In the genomic region with DNA sequence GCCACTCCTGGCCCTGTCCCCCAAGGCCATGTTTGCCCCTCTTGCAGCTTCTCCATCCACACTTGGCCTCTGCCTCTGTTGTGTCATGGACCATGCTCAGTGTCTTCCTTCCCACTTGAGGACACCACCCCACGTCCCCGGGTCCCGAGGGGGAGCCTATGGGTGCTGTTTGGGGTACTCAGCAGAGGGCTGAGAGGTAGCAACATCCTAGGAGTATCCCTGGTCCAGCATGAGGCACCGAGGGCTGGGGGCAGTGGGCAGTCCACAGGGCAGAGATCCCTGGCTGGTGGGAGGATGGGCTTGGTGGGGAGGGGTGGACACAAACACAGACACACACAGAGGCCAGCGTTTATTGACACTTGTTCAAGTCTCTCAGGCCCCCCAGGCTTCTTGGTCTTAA, we compare ENCODE assay signal across 14 cellular contexts. TPM values are rescaled to one million over a fixed set of nuclear protein-coding genes. Genes with fewer than 3 reads are reported as not detected.
DNase-seq lines count a peak whose midpoint lies in the region; ATAC-seq and TF ChIP-seq lines count a peak whose summit lies in the region.
"Had no signal": no experiment of that assay in that cellular context is flagged by ENCODE, and none has a peak within 500 bp of the region (broad histone marks: within the 10 kb centered on the region; RNA-seq: fewer than 3 reads in every experiment).

No MANE protein-coding gene starts in this region.

- H3K27me3 ChIP-seq in IMR-90 (ENCODE audit: control insufficient read depth, insufficient read depth, low read length) (no peaks in the 10 kb centered on the region), esophagus (ENCODE audit: control insufficient read depth in 1 of 2, insufficient read depth in 2 of 2, low read length in 2 of 2) (no peaks in the 10 kb centered on the region), suprapubic skin (no peaks in the 10 kb centered on the region), colonic mucosa (no peaks in the 10 kb centered on the region)

- CTCF ChIA-PET in IMR-90 (lab: Yijun Ruan, JAX), result no interaction called here

- TF ChIP-seq EP300 in suprapubic skin (IDR thresholded peaks at IDR 0.05), result no peak

- H3K9ac ChIP-seq in IMR-90 (ENCODE audit: low read depth, low read length) (no peak overlapping the region), colonic mucosa (ENCODE audit: low read depth in 2 of 2, low read length in 2 of 2) (no peak overlapping the region)

- dilution Hi-C loops in IMR-90 (cut with HindIII; ENCODE audit: low sequenced_read_pairs, unreplicated experiment), result no loop called here

- H2BK15ac ChIP-seq in IMR-90 (ENCODE audit: low read depth, low read length), result no peak overlapping the region; the same call in 2 of the 3 replicates

- BruUV-seq in IMR-90 (replicated peaks; lab: Mats Ljungman, UMichigan), result no TSS peak

- H3K9me3 Mint-ChIP-seq in mesothelial cell of epicardium, result no peaks in the 10 kb centered on the region
- H3K9me3 Mint-ChIP-seq: stimulated activated naive CD8-positive, alpha-beta T cell treated with anti-CD3 and anti-CD28 coated beads, Interleukin-15, amount 100 ng/mL, for 72 hours had no signal

- POLR2A ChIA-PET in IMR-90 (lab: Charles Lee; ENCODE audit: unreplicated experiment), result interaction anchor here (0.6 kb wide), 1 partner anchor 950 kb away, joined by 10 read pairs; no protein-coding TSS in a partner anchor

- H3K4me1 ChIP-seq in IMR-90 (ENCODE audit: control insufficient read depth, insufficient read depth, low read length), result peaks cover 6% of the 10 kb centered on the region; the same call in 1 of the 2 replicates
- peaks cover 2 to 10% of the 10 kb centered on the region in 2 donors for H3K4me1 ChIP-seq in esophagus (ENCODE audit: control insufficient read depth in 2 of 2, insufficient read depth in 2 of 2, low read length in 1 of 2)
- H3K4me1 ChIP-seq in suprapubic skin, result peaks cover 40% of the 10 kb centered on the region
- no peaks in the 10 kb centered on the region for H3K4me1 ChIP-seq in colonic mucosa

- H3K4me1 Mint-ChIP-seq in mesothelial cell of epicardium, result no peaks in the 10 kb centered on the region
- H3K4me1 Mint-ChIP-seq: stimulated activated naive CD8-positive, alpha-beta T cell treated with anti-CD3 and anti-CD28 coated beads, Interleukin-15, amount 100 ng/mL, for 72 hours had no signal

- in situ Hi-C loops in IMR-90 (cut with MboI; ENCODE audit: low sequenced_read_pairs), result no loop called here

- DNase-seq in IMR-90 (no peak), mesothelial cell of epicardium (ENCODE audit: low spot score in 2 of 2, unreplicated experiment in 2 of 2) (no peak), suprapubic skin (ENCODE audit: low spot score in 2 of 2) (no peak), colonic mucosa (no peak), amygdala (lab: John Stamatoyannopoulos, UW) (no peak), glomerular visceral epithelial cell (ENCODE audit: extremely low spot score) (no peak), GM03348 (ENCODE audit: low spot score) (no peak)
- DNase-seq: activated effector memory CD4-positive, alpha-beta T cell treated with anti-CD3 and anti-CD28 coated beads, Interleukin-2, amount 50 U/mL, for 16 hours; foreskin melanocyte; Karpas-422; NCI-H1436 treated with DMSO at 0.1 percent for 48 hours; stimulated activated naive CD8-positive, alpha-beta T cell treated with anti-CD3 and anti-CD28 coated beads, Interleukin-15, amount 100 ng/mL, for 72 hours had no signal

- no peak overlapping the region for H3K4me3 Mint-ChIP-seq in mesothelial cell of epicardium
- H3K4me3 Mint-ChIP-seq: stimulated activated naive CD8-positive, alpha-beta T cell treated with anti-CD3 and anti-CD28 coated beads, Interleukin-15, amount 100 ng/mL, for 72 hours had no signal

- H3K56ac ChIP-seq in IMR-90 (ENCODE audit: extremely low read depth, insufficient read depth, low read length), result no peak overlapping the region

- no peak; the same call in 1 of the 2 replicates for ATAC-seq in IMR-90 (ENCODE audit: low read depth)

- peak overlapping the region; percentile 9 for H3K27ac Mint-ChIP-seq in mesothelial cell of epicardium

- no peak for TF ChIP-seq RAD21 in IMR-90 (IDR thresholded peaks at IDR 0.05; ENCODE audit: low read length)

- no peak overlapping the region for H2BK120ac ChIP-seq in IMR-90 (ENCODE audit: low read depth, low read length)

- H2AFZ ChIP-seq in IMR-90 (replicated peaks; ENCODE audit: low read length, poor library complexity), result no peak overlapping the region

- TF ChIP-seq CTCF in IMR-90 (conservative IDR thresholded peaks at IDR 0.05; ENCODE audit: low read depth, low read length), result no peak
- no peak for TF ChIP-seq CTCF in mesothelial cell of epicardium (IDR thresholded peaks at IDR 0.05; ENCODE audit: unreplicated experiment)
- no peak for TF ChIP-seq CTCF in suprapubic skin (IDR thresholded peaks at IDR 0.05)
- TF ChIP-seq CTCF in colonic mucosa (IDR thresholded peaks at IDR 0.05), result no peak

- no peak overlapping the region for H4K91ac ChIP-seq in IMR-90 (ENCODE audit: insufficient read depth, low read depth, low read length)

- H3K9me3 ChIP-seq in IMR-90 (ENCODE audit: control insufficient read depth, insufficient read depth, low read length) (no peaks in the 10 kb centered on the region), esophagus (ENCODE audit: control insufficient read depth in 2 of 2, insufficient read depth in 1 of 2, low read depth in 1 of 2, low read length in 1 of 2) (no peaks in the 10 kb centered on the region), suprapubic skin (no peaks in the 10 kb centered on the region), colonic mucosa (no peaks in the 10 kb centered on the region)

- WGBS in IMR-90 (ENCODE audit: extremely low coverage in 2 of 2, insufficient read length in 1 of 2), 2 experiments, result no CpG with 5 or more reads among the region's 5 CpGs
- WGBS in esophagus, 2 donors, result 52 to 54% methylated on average over 5 of the region's 5 CpGs
- 62% methylated on average over 4 of the region's 5 CpGs for WGBS in suprapubic skin

- no peak overlapping the region for H3K4ac ChIP-seq in IMR-90 (ENCODE audit: low read depth, low read length)

- H3K36me3 Mint-ChIP-seq in mesothelial cell of epicardium, result peaks cover 37% of the 10 kb centered on the region

- H2AK9ac ChIP-seq in IMR-90 (replicated peaks; ENCODE audit: low read depth, low read length, poor library complexity), result no peak overlapping the region

- no peak overlapping the region for H4K5ac ChIP-seq in IMR-90 (ENCODE audit: low read depth, low read length)

- no peak overlapping the region for H3K4me2 ChIP-seq in IMR-90 (ENCODE audit: low read depth, low read length)

- peak overlapping the region; percentile 65; the same call in 1 of the 2 replicates for H3K23ac ChIP-seq in IMR-90 (ENCODE audit: low read depth, low read length)

- H3K4me3 ChIP-seq in IMR-90 (ENCODE audit: insufficient read depth, low read depth, low read length) (no peak overlapping the region), esophagus (ENCODE audit: low read depth in 1 of 2, low read length in 2 of 2) (no peak overlapping the region), suprapubic skin (peak overlapping the region; percentile 53), colonic mucosa (no peak overlapping the region)

- peaks cover 3% of the 10 kb centered on the region for H3K9me1 ChIP-seq in IMR-90 (ENCODE audit: insufficient read depth, low read length)

- H3K18ac ChIP-seq in IMR-90 (ENCODE audit: low read depth, low read length), result no peak overlapping the region

- intact Hi-C loops in IMR-90 (cut with micrococcal nuclease) (no loop called here), colonic mucosa (cut with DNase I) (no loop called here)

- H3K27me3 Mint-ChIP-seq in mesothelial cell of epicardium (ENCODE audit: low read depth), result no peaks in the 10 kb centered on the region
- H3K27me3 Mint-ChIP-seq: stimulated activated naive CD8-positive, alpha-beta T cell treated with anti-CD3 and anti-CD28 coated beads, Interleukin-15, amount 100 ng/mL, for 72 hours had no signal

- H3K27ac ChIP-seq in IMR-90 (ENCODE audit: insufficient read depth, low read length) (no peak overlapping the region), esophagus (ENCODE audit: low read depth in 2 of 2, low read length in 1 of 2) (peak overlapping the region; percentile 81 to 98), suprapubic skin (peak overlapping the region; percentile 93), colonic mucosa (no peak overlapping the region)

- no peak overlapping the region for H4K8ac ChIP-seq in IMR-90 (ENCODE audit: low read depth in 2 of 2, low read length in 2 of 2)

- H2BK5ac ChIP-seq in IMR-90 (ENCODE audit: low read depth, low read length, poor library complexity, severe bottlenecking), result no peak overlapping the region

- H2AK5ac ChIP-seq in IMR-90 (ENCODE audit: low read depth, low read length), result no peak overlapping the region

- H3K14ac ChIP-seq in IMR-90 (replicated peaks; ENCODE audit: low read depth, low read length), result no peak overlapping the region

- H3K36me3 ChIP-seq in IMR-90 (ENCODE audit: control insufficient read depth, insufficient read depth, low read length) (peaks cover 47% of the 10 kb centered on the region), esophagus (ENCODE audit: control insufficient read depth in 2 of 2, insufficient read depth in 2 of 2, low read length in 1 of 2) (peaks cover 9 to 39% of the 10 kb centered on the region in 2 donors), suprapubic skin (peaks cover 50% of the 10 kb centered on the region), colonic mucosa (peaks cover 10% of the 10 kb centered on the region)

- H4K20me1 ChIP-seq in IMR-90 (ENCODE audit: insufficient read depth, low read length), result peaks cover 18% of the 10 kb centered on the region

- no peak overlapping the region for H2BK20ac ChIP-seq in IMR-90 (ENCODE audit: low read depth, low read length)

- TF ChIP-seq POLR2A in IMR-90 (IDR thresholded peaks at IDR 0.05; ENCODE audit: low read depth, low read length) (no peak), suprapubic skin (IDR thresholded peaks at IDR 0.05) (no peak)

- H3K79me1 ChIP-seq in IMR-90 (ENCODE audit: low read depth in 1 of 2, low read length in 2 of 2), result peaks cover 12 to 46% of the 10 kb centered on the region in 2 experiments

RNA-seq across cellular contexts. Expression of a gene that starts 1.7 kb away (rescaled TPM):
- total RNA-seq in IMR-90 (2012; rRNA removed) (0.54 and 1.1 TPM in 2 replicates), mesothelial cell of epicardium (not detected in 3 replicates), suprapubic skin (10 to 100 TPM in 2 of 4 donors, 1 to 10 TPM in 2; 5.6 to 17.1 (median 11.4) TPM), colonic mucosa (10 to 100 TPM in 1 of 2 donors, 1 to 10 TPM in 1; 8.2 to 17.1 TPM)
- polyA plus RNA-seq in IMR-90 (2012; rRNA removed) (6.9 and 8.4 TPM in 2 replicates), esophagus (10 to 100 TPM; 17.3 to 22.9 TPM)
- 2.9 and 3.3 TPM in 2 replicates for polyA plus RNA-seq in IMR-90 (2012; cell fraction: cytosol; rRNA removed)
- polyA plus RNA-seq in IMR-90 (2012; cell fraction: nucleus; rRNA removed; ENCODE audit: low replicate concordance), result 1.3 and 1.6 TPM in 2 replicates

RNA-seq across cellular contexts. Expression of a gene that starts 10.7 kb away (rescaled TPM):
- 436 and 504 TPM in 2 replicates for total RNA-seq in IMR-90 (2012; rRNA removed)
- polyA plus RNA-seq in IMR-90 (2012; rRNA removed), result 988 and 1,060 TPM in 2 replicates
- polyA plus RNA-seq in IMR-90 (2012; cell fraction: cytosol; rRNA removed), result 249 and 1,026 TPM in 2 replicates
- 364 and 458 TPM in 2 replicates for polyA plus RNA-seq in IMR-90 (2012; cell fraction: nucleus; rRNA removed; ENCODE audit: low replicate concordance)
- 1,000 to 10,000 TPM in 1 of 2 donors, 100 to 1,000 TPM in 1; 919 to 1,019 TPM for polyA plus RNA-seq in esophagus
- total RNA-seq in mesothelial cell of epicardium, result 425 to 453 TPM (median 451 TPM) in 3 replicates
- total RNA-seq in suprapubic skin, result 10 to 100 TPM; 60.2 to 95.5 (median 79.2) TPM
- 100 to 1,000 TPM; 677 to 794 TPM for total RNA-seq in colonic mucosa

RNA-seq across cellular contexts. Expression of a gene that starts 35.3 kb away (rescaled TPM):
- 182 and 185 TPM in 2 replicates for total RNA-seq in IMR-90 (2012; rRNA removed)
- 269 and 315 TPM in 2 replicates for polyA plus RNA-seq in IMR-90 (2012; rRNA removed)
- polyA plus RNA-seq in IMR-90 (2012; cell fraction: cytosol; rRNA removed), result 337 and 453 TPM in 2 replicates
- polyA plus RNA-seq in IMR-90 (2012; cell fraction: nucleus; rRNA removed; ENCODE audit: low replicate concordance), result 251 and 260 TPM in 2 replicates
- 100 to 1,000 TPM; 100 to 149 TPM for polyA plus RNA-seq in esophagus
- total RNA-seq in mesothelial cell of epicardium, result 112 to 116 TPM (median 115 TPM) in 3 replicates
- total RNA-seq in suprapubic skin, result 100 to 1,000 TPM in 1 of 4 donors, 10 to 100 TPM in 3; 63.2 to 117 (median 90.5) TPM
- total RNA-seq in colonic mucosa, result 100 to 1,000 TPM in 1 of 2 donors, 10 to 100 TPM in 1; 82.3 to 115 TPM

RNA-seq across cellular contexts. Expression of a gene that starts 35.9 kb away (rescaled TPM):
- total RNA-seq in IMR-90 (2012; rRNA removed), result 35.8 and 48.3 TPM in 2 replicates
- 59.7 and 105 TPM in 2 replicates for polyA plus RNA-seq in IMR-90 (2012; rRNA removed)
- 63.5 and 75.8 TPM in 2 replicates for polyA plus RNA-seq in IMR-90 (2012; cell fraction: cytosol; rRNA removed)
- 19.1 and 24.4 TPM in 2 replicates for polyA plus RNA-seq in IMR-90 (2012; cell fraction: nucleus; rRNA removed; ENCODE audit: low replicate concordance)
- polyA plus RNA-seq in esophagus, result 10 to 100 TPM; 66.7 to 77.8 TPM
- total RNA-seq in mesothelial cell of epicardium, result 51.8 to 60.9 TPM (median 59.5 TPM) in 3 replicates
- total RNA-seq in suprapubic skin, result 10 to 100 TPM; 21.8 to 57.5 (median 31.3) TPM
- total RNA-seq in colonic mucosa, result 10 to 100 TPM; 41.6 to 94.0 TPM

RNA-seq across cellular contexts. Expression of a gene that starts 39.6 kb away (rescaled TPM):
- not detected in 2 replicates for total RNA-seq in IMR-90 (2012; rRNA removed)
- not detected in 2 replicates for polyA plus RNA-seq in IMR-90 (2012; rRNA removed)
- not detected in 2 replicates for polyA plus RNA-seq in IMR-90 (2012; cell fraction: cytosol; rRNA removed)
- polyA plus RNA-seq in IMR-90 (2012; cell fraction: nucleus; rRNA removed; ENCODE audit: low replicate concordance), result 0.13 TPM in 1 of 2 replicates, not detected in the other
- under 1 TPM in 1 of 2 donors, not detected in 1; 0.16 TPM for polyA plus RNA-seq in esophagus
- total RNA-seq in mesothelial cell of epicardium, result not detected in 3 replicates
- not detected for total RNA-seq in suprapubic skin
- not detected for total RNA-seq in colonic mucosa
- total RNA-seq: omental fat pad had no signal

Comparison
In these comparisons a context has a peak if more than half of its experiments do, and no peak if none do; other contexts are left out.
1. H3K27ac ChIP-seq: peak in esophagus (2 of 2) and suprapubic skin (single experiment); none in IMR-90 (single experiment) and colonic mucosa (single experiment).